In the genomic region with DNA sequence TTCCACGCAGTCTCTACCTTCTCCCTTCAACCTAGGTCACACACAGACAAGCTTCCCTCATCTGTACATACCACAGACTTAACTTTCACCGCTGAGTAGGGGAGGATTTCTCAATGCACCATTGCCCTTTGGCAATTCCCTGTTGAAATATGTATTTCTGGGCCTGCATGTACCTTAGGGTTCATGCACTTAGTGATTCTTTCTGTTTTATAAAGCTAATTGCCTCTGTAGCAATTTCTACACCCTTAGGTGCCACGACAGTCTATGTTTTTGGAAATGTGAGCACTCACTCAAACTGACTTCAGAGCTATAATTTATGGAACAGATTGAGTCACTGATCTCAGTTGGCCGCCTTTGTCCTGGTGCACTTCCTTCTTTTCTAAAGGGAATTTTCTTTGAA, we compare ENCODE assay signal across 22 cellular contexts.
DNase-seq lines count a peak whose midpoint lies in the region; ATAC-seq and TF ChIP-seq lines count a peak whose summit lies in the region.
"Had no signal": no experiment of that assay in that cellular context is flagged by ENCODE, and none has a peak within 500 bp of the region (broad histone marks: within the 10 kb centered on the region; RNA-seq: fewer than 3 reads in every experiment).

No MANE protein-coding gene starts in this region.

- H3K27me3 ChIP-seq in foreskin keratinocyte (no peaks in the 10 kb centered on the region), upper lobe of right lung (no peaks in the 10 kb centered on the region)
- H3K27me3 ChIP-seq: right lobe of liver, stomach, uterus had no signal

- intact Hi-C loops in Right ventricle myocardium superior (cut with DNase I) = no loop called here
- intact Hi-C loops in Right ventricle myocardium inferior (cut with DNase I) = no loop called here
- intact Hi-C loops in upper lobe of right lung (cut with DNase I) = no loop called here

- H3K4me1 ChIP-seq in foreskin keratinocyte (peaks cover 21% of the 10 kb centered on the region), upper lobe of right lung (peaks cover 6% of the 10 kb centered on the region)
- H3K4me1 ChIP-seq: right lobe of liver, stomach, uterus had no signal

- no peaks in the 10 kb centered on the region for H3K36me3 ChIP-seq in SK-N-MC (ENCODE audit: insufficient read depth, low read length)
- H3K36me3 ChIP-seq in upper lobe of right lung = no peaks in the 10 kb centered on the region
- H3K36me3 ChIP-seq: right lobe of liver, stomach, uterus had no signal

- peak; percentile 53 for ATAC-seq in Right ventricle myocardium superior (ENCODE audit: poor library complexity)
- no peak for ATAC-seq in Right ventricle myocardium inferior
- ATAC-seq in foreskin keratinocyte = peak; percentile 52
- ATAC-seq in upper lobe of right lung = peak; percentile 87
- no peak for ATAC-seq in GM18861 (IDR thresholded peaks at IDR 0.05; ENCODE audit: unreplicated experiment)
- ATAC-seq in GM18520 (IDR thresholded peaks at IDR 0.05; ENCODE audit: unreplicated experiment) = no peak
- ATAC-seq: HCT116, left colon had no signal

- TF ChIP-seq CTCF in foreskin keratinocyte (conservative IDR thresholded peaks at IDR 0.05) = no peak
- no peak for TF ChIP-seq CTCF in upper lobe of right lung (IDR thresholded peaks at IDR 0.05)

- H3K9me3 ChIP-seq in SK-N-MC (ENCODE audit: low read depth, low read length) (no peaks in the 10 kb centered on the region), upper lobe of right lung (no peaks in the 10 kb centered on the region)
- H3K9me3 ChIP-seq: right lobe of liver, stomach, uterus had no signal

- peak overlapping the region; percentile 95 for H3K27ac ChIP-seq in SK-N-MC
- peak overlapping the region; percentile 44 for H3K27ac ChIP-seq in foreskin keratinocyte
- H3K27ac ChIP-seq in upper lobe of right lung = no peak overlapping the region
- H3K27ac ChIP-seq: right lobe of liver, uterus had no signal

- DNase-seq in Right ventricle myocardium superior (no peak), Right ventricle myocardium inferior (ENCODE audit: missing footprints) (no peak), SK-N-MC (ENCODE audit: low read depth, low spot score) (no peak), foreskin keratinocyte (peak in 1 of 2 donors; percentile 73), upper lobe of right lung (no peak)
- DNase-seq in activated naive CD4-positive, alpha-beta T cell treated with Interleukin-2 at 50 U/mL for 16 hours = no peak
- DNase-seq: activated CD8-positive, alpha-beta memory T cell treated with anti-CD3 and anti-CD28 coated beads for 24 hours; anterior cingulate cortex; CD4-positive, alpha-beta memory T cell; DMS79 treated with DMSO at 0.1 percent for 48 hours; foreskin fibroblast; Kasumi-1; left colon; NCI-H345; right lobe of liver; stimulated activated CD4-positive, alpha-beta T cell treated with anti-CD3 and anti-CD28 coated beads, Interleukin-1b, Interleukin-23, amount 100 ng/mL, for 48 hours; stomach; SW 1271; uterus had no signal

- no peak overlapping the region for H3K9ac ChIP-seq in SK-N-MC (ENCODE audit: insufficient read length)

- H3K4me3 ChIP-seq in SK-N-MC = peak overlapping the region; percentile 44; the same call in 1 of the 2 replicates
- H3K4me3 ChIP-seq in upper lobe of right lung = no peak overlapping the region
- H3K4me3 ChIP-seq: right lobe of liver, stomach, uterus had no signal

Comparison
In these comparisons a context has a peak if more than half of its experiments do, and no peak if none do; other contexts are left out.
1. ATAC-seq: peak in Right ventricle myocardium superior (single experiment), foreskin keratinocyte (single experiment) and upper lobe of right lung (single experiment); none in Right ventricle myocardium inferior (single experiment), GM18861 (single experiment) and GM18520 (single experiment).